In genomic region chr3:141618103-141618502, GRCh38 we compare ENCODE assay signal across 29 cellular contexts.
"Had no signal": no experiment of that assay in that cellular context is flagged by ENCODE, and none has a peak within 500 bp of the region (broad histone marks: within the 10 kb centered on the region; RNA-seq: fewer than 3 reads in every experiment).

No MANE protein-coding gene starts in this region.

- H3K9me3 ChIP-seq: adrenal gland, body of pancreas, pancreas, prostate gland, sigmoid colon had no signal

- H3K27ac Mint-ChIP-seq: activated CD4-positive, alpha-beta memory T cell treated with anti-CD3 and anti-CD28 coated beads, Interleukin-2, amount 10 ng/mL, durations not matched to agents 7 days and 5 days; activated CD4-positive, alpha-beta T cell treated with anti-CD3 and anti-CD28 coated beads, Interleukin-2, amount 10 ng/mL, durations not matched to agents 24 days and 14 days; activated T-cell treated with anti-CD3 and anti-CD28 coated beads, Interleukin-2, amount 50 U/mL, for 24 hours; activated T-helper 17 cell treated with anti-CD3 and anti-CD28 coated beads, Interleukin-2, amount 50 U/mL, for 72 hours; stimulated activated naive B cell treated with anti-CD40 and anti-IgM and Interleukin-4, amounts not matched to agents 10 μg/mL and 1 μg/mL and 100 μg/mL, for 72 hours; T-helper 17 cell had no signal

- H3K4me1 ChIP-seq: adrenal gland, body of pancreas, pancreas, prostate gland, tibial nerve had no signal

- H3K4me1 Mint-ChIP-seq: activated CD4-positive, alpha-beta T cell treated with anti-CD3 and anti-CD28 coated beads, Interleukin-2, amount 10 ng/mL, durations not matched to agents 24 days and 14 days; activated naive CD4-positive, alpha-beta T cell treated with anti-CD3 and anti-CD28 coated beads, Interleukin-2, amount 50 U/mL, for 24 hours; activated T-helper 17 cell treated with anti-CD3 and anti-CD28 coated beads, Interleukin-2, amount 50 U/mL, for 72 hours; stimulated activated naive B cell treated with anti-CD40 and anti-IgM and Interleukin-4, amounts not matched to agents 10 μg/mL and 1 μg/mL and 100 μg/mL, for 72 hours; T-helper 17 cell had no signal

- ATAC-seq: activated T-helper 17 cell treated with anti-CD3 and anti-CD28 coated beads, Interleukin-2, amount 50 U/mL, for 72 hours; body of pancreas; pancreas; stimulated activated naive B cell treated with anti-CD40 and anti-IgM and Interleukin-4, amounts not matched to agents 10 μg/mL and 1 μg/mL and 100 μg/mL, for 72 hours; T-helper 17 cell had no signal

- DNase-seq: activated CD4-positive, alpha-beta memory T cell treated with anti-CD3 and anti-CD28 coated beads, Interleukin-2, amount 10 ng/mL, durations not matched to agents 7 days and 5 days; activated CD4-positive, alpha-beta T cell treated with anti-CD3 and anti-CD28 coated beads, Interleukin-2, amount 10 ng/mL, durations not matched to agents 24 days and 14 days; activated CD4-positive, CD25-positive, alpha-beta regulatory T cell treated with anti-CD3 and anti-CD28 coated beads, Interleukin-2, amount 50 U/mL, for 72 hours; activated CD8-positive, alpha-beta memory T cell treated with anti-CD3 and anti-CD28 coated beads, Interleukin-2, amount 50 U/mL, for 48 hours; activated gamma-delta T cell treated with Interleukin-2 at 50 U/mL for 16 hours; activated T-cell treated with anti-CD3 and anti-CD28 coated beads, Interleukin-2, amount 50 U/mL, for 24 hours; adrenal gland; aorta; body of pancreas; dermis blood vessel endothelial cell; effector CD4-positive, alpha-beta T cell; left colon; midbrain; nucleus accumbens; pancreas; retina; sigmoid colon; stimulated activated CD4-positive, alpha-beta T cell treated with anti-CD3 and anti-CD28 coated beads, Interleukin-1b, Interleukin-23, amount 100 ng/mL, for 48 hours; stimulated activated CD4-positive, alpha-beta T cell treated with anti-CD3 and anti-CD28 coated beads, Interleukin-4, amount 100 ng/mL, for 4 hours; stimulated activated CD8-positive, alpha-beta memory T cell treated with anti-CD3 and anti-CD28 coated beads, Interleukin-4, amount 100 ng/mL, for 48 hours; stimulated activated naive B cell treated with anti-CD40 and anti-IgM and Interleukin-4, amounts not matched to agents 10 μg/mL and 1 μg/mL and 100 μg/mL, for 72 hours; T-helper 17 cell; T1000; WERI-Rb-1 had no signal

- H3K4me3 ChIP-seq: adrenal gland, body of pancreas, pancreas, prostate gland, sigmoid colon, tibial nerve had no signal

- H3K27me3 Mint-ChIP-seq: activated CD4-positive, alpha-beta memory T cell treated with anti-CD3 and anti-CD28 coated beads, Interleukin-2, amount 10 ng/mL, durations not matched to agents 7 days and 5 days; activated CD4-positive, alpha-beta T cell treated with anti-CD3 and anti-CD28 coated beads, Interleukin-2, amount 10 ng/mL, durations not matched to agents 24 days and 14 days; activated naive CD4-positive, alpha-beta T cell treated with anti-CD3 and anti-CD28 coated beads, Interleukin-2, amount 50 U/mL, for 24 hours; activated T-cell treated with anti-CD3 and anti-CD28 coated beads, Interleukin-2, amount 50 U/mL, for 24 hours; activated T-helper 17 cell treated with anti-CD3 and anti-CD28 coated beads, Interleukin-2, amount 50 U/mL, for 72 hours; stimulated activated naive B cell treated with anti-CD40 and anti-IgM and Interleukin-4, amounts not matched to agents 10 μg/mL and 1 μg/mL and 100 μg/mL, for 72 hours; T-helper 17 cell had no signal

- H3K36me3 ChIP-seq: adrenal gland, pancreas, prostate gland, sigmoid colon, WERI-Rb-1 had no signal

- H3K4me3 Mint-ChIP-seq: activated CD4-positive, alpha-beta memory T cell treated with anti-CD3 and anti-CD28 coated beads, Interleukin-2, amount 10 ng/mL, durations not matched to agents 7 days and 5 days; activated CD4-positive, alpha-beta T cell treated with anti-CD3 and anti-CD28 coated beads, Interleukin-2, amount 10 ng/mL, durations not matched to agents 24 days and 14 days; activated naive CD4-positive, alpha-beta T cell treated with anti-CD3 and anti-CD28 coated beads, Interleukin-2, amount 50 U/mL, for 24 hours; activated T-cell treated with anti-CD3 and anti-CD28 coated beads, Interleukin-2, amount 50 U/mL, for 24 hours; activated T-helper 17 cell treated with anti-CD3 and anti-CD28 coated beads, Interleukin-2, amount 50 U/mL, for 72 hours; neural crest cell; stimulated activated naive B cell treated with anti-CD40 and anti-IgM and Interleukin-4, amounts not matched to agents 10 μg/mL and 1 μg/mL and 100 μg/mL, for 72 hours; T-helper 17 cell had no signal

- H3K9me3 Mint-ChIP-seq: activated CD4-positive, alpha-beta memory T cell treated with anti-CD3 and anti-CD28 coated beads, Interleukin-2, amount 10 ng/mL, durations not matched to agents 7 days and 5 days; activated CD4-positive, alpha-beta T cell treated with anti-CD3 and anti-CD28 coated beads, Interleukin-2, amount 10 ng/mL, durations not matched to agents 24 days and 14 days; activated naive CD4-positive, alpha-beta T cell treated with anti-CD3 and anti-CD28 coated beads, Interleukin-2, amount 50 U/mL, for 24 hours; activated T-cell treated with anti-CD3 and anti-CD28 coated beads, Interleukin-2, amount 50 U/mL, for 24 hours; activated T-helper 17 cell treated with anti-CD3 and anti-CD28 coated beads, Interleukin-2, amount 50 U/mL, for 72 hours; neural crest cell; stimulated activated naive B cell treated with anti-CD40 and anti-IgM and Interleukin-4, amounts not matched to agents 10 μg/mL and 1 μg/mL and 100 μg/mL, for 72 hours had no signal
